In genomic region chr10:111974325-111974724, GRCh38 we compare ENCODE assay signal across 16 cellular contexts.
"Had no signal": no experiment of that assay in that cellular context is flagged by ENCODE, and none has a peak within 500 bp of the region (broad histone marks: within the 10 kb centered on the region; RNA-seq: fewer than 3 reads in every experiment).

No MANE protein-coding gene starts in this region.

- H3K36me3 Mint-ChIP-seq: naive thymus-derived CD8-positive, alpha-beta T cell had no signal

- ATAC-seq: effector memory CD8-positive, alpha-beta T cell; foreskin keratinocyte; left lobe of liver; naive thymus-derived CD8-positive, alpha-beta T cell had no signal

- DNase-seq: effector memory CD8-positive, alpha-beta T cell; esophagus squamous epithelium; foreskin keratinocyte; mammary epithelial cell; naive thymus-derived CD8-positive, alpha-beta T cell; stimulated activated CD4-positive, alpha-beta T cell treated with anti-CD3 and anti-CD28 coated beads, Interleukin-2, amount 100 ng/mL, for 48 hours; stimulated activated naive CD4-positive, alpha-beta T cell treated with Interleukin-2 at 50 U/mL for 16 hours; thyroid gland; upper lobe of left lung had no signal

- H3K4me1 Mint-ChIP-seq: naive thymus-derived CD8-positive, alpha-beta T cell had no signal

- H3K27ac Mint-ChIP-seq: dendritic cell treated with granulocyte-macrophage colony-stimulating factor and Interleukin-4, amounts not matched to agents 40 ng/mL and 50 ng/mL, for 4 days; effector memory CD8-positive, alpha-beta T cell had no signal

- H3K9me3 Mint-ChIP-seq: effector memory CD8-positive, alpha-beta T cell; naive thymus-derived CD8-positive, alpha-beta T cell had no signal

- H3K27me3 Mint-ChIP-seq: dendritic cell treated with granulocyte-macrophage colony-stimulating factor and Interleukin-4, amounts not matched to agents 40 ng/mL and 50 ng/mL, for 4 days; effector memory CD8-positive, alpha-beta T cell had no signal

- H3K4me3 Mint-ChIP-seq: dendritic cell treated with granulocyte-macrophage colony-stimulating factor and Interleukin-4, amounts not matched to agents 40 ng/mL and 50 ng/mL, for 4 days; effector memory CD8-positive, alpha-beta T cell; naive thymus-derived CD8-positive, alpha-beta T cell had no signal

- H3K4me3 ChIP-seq: esophagus squamous epithelium, hepatocyte, right atrium auricular region, smooth muscle cell, suprapubic skin, thyroid gland, upper lobe of left lung, vagina had no signal
